ENCODE assay signal across 2 cellular contexts in the genomic region with DNA sequence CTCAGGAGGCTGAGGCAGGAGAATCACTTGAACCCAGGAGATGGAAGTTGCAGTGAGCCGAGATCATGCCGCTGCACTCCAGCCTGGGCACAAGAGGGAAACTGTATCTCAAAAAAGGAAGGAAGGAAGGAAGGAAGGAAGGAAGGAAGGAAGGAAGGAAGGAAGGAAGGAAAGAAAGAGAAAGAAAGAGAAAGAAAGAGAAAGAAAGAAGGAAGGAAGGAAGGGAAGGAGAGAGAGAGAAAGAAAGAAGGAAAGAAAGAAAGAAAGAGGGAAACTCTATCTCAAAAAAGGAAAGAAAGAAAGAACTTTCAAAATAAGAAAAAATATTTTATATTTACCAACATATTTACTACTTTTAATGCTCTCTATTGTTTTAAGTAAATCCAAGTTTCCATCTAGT. TPM values are rescaled to one million over a fixed set of nuclear protein-coding genes. Genes with fewer than 3 reads are reported as not detected.
"Had no signal": no experiment of that assay in that cellular context is flagged by ENCODE, and none has a peak within 500 bp of the region (broad histone marks: within the 10 kb centered on the region; RNA-seq: fewer than 3 reads in every experiment).

No MANE protein-coding gene starts in this region.

RNA-seq across cellular contexts. Expression of gene CORO2B, which starts 47.4 kb away (rescaled TPM):
- total RNA-seq: SJCRH30, SJSA1 had no signal
